8 cellular contexts compared by ENCODE assay signal in the genomic region with DNA sequence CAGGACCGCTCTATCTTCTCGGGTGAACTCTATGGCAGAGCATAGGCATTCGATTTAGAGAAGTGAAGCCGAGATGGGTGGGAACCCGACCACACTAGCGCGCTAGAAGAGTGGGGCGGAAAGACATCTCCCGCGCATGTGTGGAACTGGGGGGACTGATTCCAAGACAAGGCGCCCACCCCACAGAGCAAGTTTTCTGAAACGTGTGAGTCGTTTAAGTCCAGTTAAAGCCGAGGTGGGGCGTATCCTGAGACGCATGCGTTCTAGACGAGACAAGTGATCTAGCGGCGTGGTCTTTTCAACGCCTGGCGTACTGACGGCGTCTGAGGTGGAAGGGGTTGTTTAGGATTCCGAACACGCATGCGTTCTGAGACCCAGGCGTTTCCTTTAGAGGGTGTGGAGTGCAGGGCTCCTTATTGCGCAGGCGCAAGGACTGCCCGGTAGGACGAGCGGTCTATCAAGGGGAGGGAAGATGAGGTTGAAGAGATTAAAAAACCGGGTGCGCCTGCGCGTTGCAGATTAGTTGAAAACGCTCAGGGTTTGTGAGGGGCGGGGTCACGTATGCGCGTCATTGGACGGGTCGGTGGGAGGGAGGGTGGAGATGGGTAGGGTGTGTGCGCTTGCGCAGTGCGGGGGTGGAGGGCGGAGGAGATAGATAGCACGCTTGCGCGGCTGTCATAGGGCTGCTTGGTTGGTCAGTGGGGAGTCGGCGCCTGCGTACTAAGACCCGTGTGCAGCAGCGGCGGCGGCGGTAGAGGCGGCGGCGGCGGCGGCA. TPM values are rescaled to one million over a fixed set of nuclear protein-coding genes. Genes with fewer than 3 reads are reported as not detected.
DNase-seq lines count a peak whose midpoint lies in the region; ATAC-seq and TF ChIP-seq lines count a peak whose summit lies in the region.

A gene (plus strand): TSS at position 718 of the 775 bp plus-strand sequence. CDS start 2,008 bp downstream, outside the sequence.

- DNase-seq in DMS 273 treated with DMSO at 0.1 percent for 48 hours (lab: John Stamatoyannopoulos, UW) (peak; percentile 97), PC-3 (peak; percentile 99), activated T-cell treated with anti-CD3 and anti-CD28 coated beads for 48 hours (ENCODE audit: low read depth) (peak; percentile 100), epithelial cell of esophagus (ENCODE audit: low read depth) (peak; percentile 100), mucosa of descending colon (peak; percentile 99 to 100 (median 100))
- DNase-seq in stimulated activated CD8-positive, alpha-beta memory T cell treated with anti-CD3 and anti-CD28 coated beads, Interleukin-4, amount 100 ng/mL, for 24 hours (ENCODE audit: low read depth) = peak; percentile 100

- H3K4me3 ChIP-seq in PC-3 (ENCODE audit: low read length) (peak within 1 kb of the TSS; percentile 85), epithelial cell of esophagus (ENCODE audit: low read length) (peak within 1 kb of the TSS; percentile 90), mucosa of descending colon (peak within 1 kb of the TSS; percentile 86)

- CTCF ChIA-PET in PC-3 (lab: Charles Lee) = no interaction called here

- no peaks in the 10 kb centered on the region for H3K9me2 ChIP-seq in PC-3 (replicated peaks; ENCODE audit: low read length)

- H3K36me3 ChIP-seq in PC-3 (ENCODE audit: low read depth, low read length) = peaks cover 28% of the 10 kb centered on the region
- peaks cover 11% of the 10 kb centered on the region for H3K36me3 ChIP-seq in mucosa of descending colon (ENCODE audit: low read depth)

- peaks cover 23% of the 10 kb centered on the region; the same call in 1 of the 2 replicates for H3K4me1 ChIP-seq in PC-3 (ENCODE audit: insufficient read depth, low read length)
- H3K4me1 ChIP-seq in mucosa of descending colon (ENCODE audit: low read depth) = peaks cover 17% of the 10 kb centered on the region

- TF ChIP-seq CTCF in PC-3 (conservative IDR thresholded peaks at IDR 0.05; ENCODE audit: low read depth, low read length) = no peak
- TF ChIP-seq CTCF in epithelial cell of esophagus (IDR thresholded peaks at IDR 0.05; ENCODE audit: insufficient read depth, low read depth, low read length, missing control alignments) = no peak
- TF ChIP-seq CTCF in mucosa of descending colon (IDR thresholded peaks at IDR 0.05) = no peak

- H3K9ac ChIP-seq in PC-3 (ENCODE audit: low read length) = peak within 1 kb of the TSS; percentile 100

- no peak for TF ChIP-seq RAD21 in Ishikawa (IDR thresholded peaks at IDR 0.05; ENCODE audit: low read depth)

- intact Hi-C loops in PC-3 (cut with micrococcal nuclease) = loop anchor here (5.0 kb wide), 2 partner anchors 65 to 260 kb away; a partner anchor contains a TSS
- intact Hi-C loops in mucosa of descending colon (cut with DNase I, micrococcal nuclease) = no loop called here

- BruUV-seq in PC-3 (replicated peaks; lab: Mats Ljungman, UMichigan) = no TSS peak

- peak within 1 kb of the TSS; percentile 94 for H3K4me2 ChIP-seq in PC-3 (ENCODE audit: low read length)

- no peak for TF ChIP-seq EP300 in Ishikawa (IDR thresholded peaks at IDR 0.05; ENCODE audit: borderline replicate concordance)

- H3K27me3 ChIP-seq in PC-3 (ENCODE audit: low read length) = no peaks in the 10 kb centered on the region

- peaks cover 44% of the 10 kb centered on the region for H3K79me2 ChIP-seq in PC-3 (ENCODE audit: low read length)

- H2AFZ ChIP-seq in PC-3 (ENCODE audit: low read length) = peak within 1 kb of the TSS; percentile 86

- peaks cover 28% of the 10 kb centered on the region for H4K20me1 ChIP-seq in PC-3 (ENCODE audit: low read length)

- ATAC-seq in GM21529 (IDR thresholded peaks at IDR 0.05; ENCODE audit: unreplicated experiment) (peak; percentile 59), PC-3 (peak; percentile 75), mucosa of descending colon (peak; percentile 88)

- H3K27ac ChIP-seq in PC-3 (ENCODE audit: low read length) = peak within 1 kb of the TSS; percentile 97

- peaks cover 3% of the 10 kb centered on the region for H3F3A ChIP-seq in PC-3 (ENCODE audit: low read length, unreplicated experiment)

- H3K9me3 ChIP-seq in PC-3 (ENCODE audit: low read length) (no peaks in the 10 kb centered on the region), mucosa of descending colon (no peaks in the 10 kb centered on the region)

- POLR2A ChIA-PET in PC-3 (lab: Charles Lee; ENCODE audit: unreplicated experiment) = no interaction called here

TF ChIP-seq in Ishikawa, 13 proteins besides CTCF, POLR2A, EP300 and RAD21:
- TF ChIP-seq TCF12 (IDR thresholded peaks at IDR 0.05; ENCODE audit: low read depth) (no peak), NFIC (IDR thresholded peaks at IDR 0.05) (no peak), TEAD4 (IDR thresholded peaks at IDR 0.05) (0 out of 2 replicates have a peak, but pooled peaks have one; percentile 4), CEBPB (IDR thresholded peaks at IDR 0.05) (no peak), ZBTB7A (IDR thresholded peaks at IDR 0.05; ENCODE audit: low read depth) (0 out of 2 replicates have a peak, but pooled peaks have one; percentile 39), FOXM1 (IDR thresholded peaks at IDR 0.05; ENCODE audit: borderline replicate concordance, low read depth) (no peak), YY1 (IDR thresholded peaks at IDR 0.05; ENCODE audit: low read depth) (no peak; the same call in 1 of the 2 replicates), TAF1 (IDR thresholded peaks at IDR 0.05; ENCODE audit: low read depth) (peak; percentile 43), CREB1 (IDR thresholded peaks at IDR 0.05; ENCODE audit: low read depth) (peak; percentile 65), EGR1 (IDR thresholded peaks at IDR 0.05) (peak; percentile 99)
- TF ChIP-seq, protein P1, sequence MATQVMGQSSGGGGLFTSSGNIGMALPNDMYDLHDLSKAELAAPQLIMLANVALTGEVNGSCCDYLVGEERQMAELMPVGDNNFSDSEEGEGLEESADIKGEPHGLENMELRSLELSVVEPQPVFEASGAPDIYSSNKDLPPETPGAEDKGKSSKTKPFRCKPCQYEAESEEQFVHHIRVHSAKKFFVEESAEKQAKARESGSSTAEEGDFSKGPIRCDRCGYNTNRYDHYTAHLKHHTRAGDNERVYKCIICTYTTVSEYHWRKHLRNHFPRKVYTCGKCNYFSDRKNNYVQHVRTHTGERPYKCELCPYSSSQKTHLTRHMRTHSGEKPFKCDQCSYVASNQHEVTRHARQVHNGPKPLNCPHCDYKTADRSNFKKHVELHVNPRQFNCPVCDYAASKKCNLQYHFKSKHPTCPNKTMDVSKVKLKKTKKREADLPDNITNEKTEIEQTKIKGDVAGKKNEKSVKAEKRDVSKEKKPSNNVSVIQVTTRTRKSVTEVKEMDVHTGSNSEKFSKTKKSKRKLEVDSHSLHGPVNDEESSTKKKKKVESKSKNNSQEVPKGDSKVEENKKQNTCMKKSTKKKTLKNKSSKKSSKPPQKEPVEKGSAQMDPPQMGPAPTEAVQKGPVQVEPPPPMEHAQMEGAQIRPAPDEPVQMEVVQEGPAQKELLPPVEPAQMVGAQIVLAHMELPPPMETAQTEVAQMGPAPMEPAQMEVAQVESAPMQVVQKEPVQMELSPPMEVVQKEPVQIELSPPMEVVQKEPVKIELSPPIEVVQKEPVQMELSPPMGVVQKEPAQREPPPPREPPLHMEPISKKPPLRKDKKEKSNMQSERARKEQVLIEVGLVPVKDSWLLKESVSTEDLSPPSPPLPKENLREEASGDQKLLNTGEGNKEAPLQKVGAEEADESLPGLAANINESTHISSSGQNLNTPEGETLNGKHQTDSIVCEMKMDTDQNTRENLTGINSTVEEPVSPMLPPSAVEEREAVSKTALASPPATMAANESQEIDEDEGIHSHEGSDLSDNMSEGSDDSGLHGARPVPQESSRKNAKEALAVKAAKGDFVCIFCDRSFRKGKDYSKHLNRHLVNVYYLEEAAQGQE (IDR thresholded peaks at IDR 0.05; ENCODE audit: low read depth) = no peak
- TF ChIP-seq, protein P2, sequence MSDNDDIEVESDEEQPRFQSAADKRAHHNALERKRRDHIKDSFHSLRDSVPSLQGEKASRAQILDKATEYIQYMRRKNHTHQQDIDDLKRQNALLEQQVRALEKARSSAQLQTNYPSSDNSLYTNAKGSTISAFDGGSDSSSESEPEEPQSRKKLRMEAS (IDR thresholded peaks at IDR 0.05) = peak; percentile 86
- TF ChIP-seq, protein P3, sequence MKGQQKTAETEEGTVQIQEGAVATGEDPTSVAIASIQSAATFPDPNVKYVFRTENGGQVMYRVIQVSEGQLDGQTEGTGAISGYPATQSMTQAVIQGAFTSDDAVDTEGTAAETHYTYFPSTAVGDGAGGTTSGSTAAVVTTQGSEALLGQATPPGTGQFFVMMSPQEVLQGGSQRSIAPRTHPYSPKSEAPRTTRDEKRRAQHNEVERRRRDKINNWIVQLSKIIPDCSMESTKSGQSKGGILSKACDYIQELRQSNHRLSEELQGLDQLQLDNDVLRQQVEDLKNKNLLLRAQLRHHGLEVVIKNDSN (IDR thresholded peaks at IDR 0.05) = no peak; the same call in 1 of the 2 replicates

RNA-seq across cellular contexts. Expression of the gene that starts here (rescaled TPM):
- total RNA-seq in PC-3 (2014; rRNA removed) = 1,140 and 1,203 TPM in 2 replicates
- 100 to 1,000 TPM; 281 to 492 (median 313) TPM for total RNA-seq in mucosa of descending colon

Comparison
In these comparisons a context has a peak if more than half of its experiments do, and no peak if none do; other contexts are left out.
1. Peak in every context shown above with its lines: DNase-seq, ATAC-seq, H3K4me3 ChIP-seq and H3K27ac ChIP-seq.